In genomic region chr6:121616411-121616810, GRCh38 we compare ENCODE assay signal across 19 cellular contexts.
"Had no signal": no experiment of that assay in that cellular context is flagged by ENCODE, and none has a peak within 500 bp of the region (broad histone marks: within the 10 kb centered on the region; RNA-seq: fewer than 3 reads in every experiment).

No MANE protein-coding gene starts in this region.

- H3K4me3 ChIP-seq: MG63 had no signal

- H3K27ac ChIP-seq: RWPE1 had no signal

- DNase-seq: KBM-7, MG63, NCI-H1092, NCI-H1105 treated with DMSO at 0.1 percent for 48 hours, NCI-H1417 treated with DMSO at 0.1 percent for 48 hours, NCI-H187, NCI-H2029, NCI-H2081 treated with DMSO at 0.1 percent for 48 hours, NCI-H2171, NCI-H226, NCI-H446, NCI-H510A, NCI-H524 treated with DMSO at 0.1 percent for 48 hours, NCI-H69, NCI-H774, PC-3, SHP77, SK-N-SH had no signal

- H3K27me3 ChIP-seq: MG63 had no signal

- H3K4me2 ChIP-seq: SK-N-SH had no signal

- H3K36me3 ChIP-seq: MG63 had no signal

- H3K9ac ChIP-seq: SK-N-SH had no signal

- H3K9me3 ChIP-seq: MG63, SK-N-SH had no signal
